ENCODE assay signal across 1 cellular context in the genomic region with DNA sequence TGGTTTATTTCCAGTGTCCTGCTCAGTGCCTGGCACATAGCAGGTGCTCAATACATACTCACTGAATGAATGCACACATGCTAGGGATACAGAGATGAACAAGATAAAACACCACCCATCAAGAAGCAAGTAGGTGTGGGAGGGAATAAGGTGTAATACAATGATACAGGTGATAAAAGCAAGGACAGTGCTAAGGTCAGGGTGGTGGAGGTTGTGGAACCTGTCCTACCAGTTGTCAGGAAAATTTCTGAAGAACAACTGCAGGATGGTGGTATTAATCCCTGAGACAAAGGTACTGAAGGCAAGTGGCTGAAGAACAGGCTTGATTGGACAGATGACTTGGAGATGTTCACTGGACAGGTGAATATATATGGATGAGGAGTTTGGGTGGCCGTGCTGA.
TF ChIP-seq lines count a peak whose summit lies in the region.

No MANE protein-coding gene starts in this region.

TF ChIP-seq in GM12878, 131 proteins besides CTCF, POLR2A, EP300 and RAD21:
- TF ChIP-seq ZSCAN29 (IDR thresholded peaks at IDR 0.05) (no peak), PAX5 (IDR thresholded peaks at IDR 0.05; ENCODE audit: borderline replicate concordance, low read depth, low read length) (no peak), KDM1A (IDR thresholded peaks at IDR 0.05; ENCODE audit: borderline replicate concordance) (no peak), POU2F2 (IDR thresholded peaks at IDR 0.05; ENCODE audit: borderline replicate concordance, low read depth, low read length) (no peak), IRF5 (IDR thresholded peaks at IDR 0.05; ENCODE audit: borderline replicate concordance) (no peak), SMARCA5 (IDR thresholded peaks at IDR 0.05) (no peak), ZNF384 (IDR thresholded peaks at IDR 0.05; ENCODE audit: borderline replicate concordance, low read depth, low read length) (no peak), MAX (IDR thresholded peaks at IDR 0.05; ENCODE audit: low read depth, low read length) (no peak)
- TF ChIP-seq, protein P1, sequence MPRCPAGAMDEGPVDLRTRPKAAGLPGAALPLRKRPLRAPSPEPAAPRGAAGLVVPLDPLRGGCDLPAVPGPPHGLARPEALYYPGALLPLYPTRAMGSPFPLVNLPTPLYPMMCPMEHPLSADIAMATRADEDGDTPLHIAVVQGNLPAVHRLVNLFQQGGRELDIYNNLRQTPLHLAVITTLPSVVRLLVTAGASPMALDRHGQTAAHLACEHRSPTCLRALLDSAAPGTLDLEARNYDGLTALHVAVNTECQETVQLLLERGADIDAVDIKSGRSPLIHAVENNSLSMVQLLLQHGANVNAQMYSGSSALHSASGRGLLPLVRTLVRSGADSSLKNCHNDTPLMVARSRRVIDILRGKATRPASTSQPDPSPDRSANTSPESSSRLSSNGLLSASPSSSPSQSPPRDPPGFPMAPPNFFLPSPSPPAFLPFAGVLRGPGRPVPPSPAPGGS (IDR thresholded peaks at IDR 0.05; ENCODE audit: borderline replicate concordance, insufficient read depth, low read depth, low read length, poor library complexity, severe bottlenecking): no peak
